Comparison of ENCODE assay signal across 22 cellular contexts in the genomic region with DNA sequence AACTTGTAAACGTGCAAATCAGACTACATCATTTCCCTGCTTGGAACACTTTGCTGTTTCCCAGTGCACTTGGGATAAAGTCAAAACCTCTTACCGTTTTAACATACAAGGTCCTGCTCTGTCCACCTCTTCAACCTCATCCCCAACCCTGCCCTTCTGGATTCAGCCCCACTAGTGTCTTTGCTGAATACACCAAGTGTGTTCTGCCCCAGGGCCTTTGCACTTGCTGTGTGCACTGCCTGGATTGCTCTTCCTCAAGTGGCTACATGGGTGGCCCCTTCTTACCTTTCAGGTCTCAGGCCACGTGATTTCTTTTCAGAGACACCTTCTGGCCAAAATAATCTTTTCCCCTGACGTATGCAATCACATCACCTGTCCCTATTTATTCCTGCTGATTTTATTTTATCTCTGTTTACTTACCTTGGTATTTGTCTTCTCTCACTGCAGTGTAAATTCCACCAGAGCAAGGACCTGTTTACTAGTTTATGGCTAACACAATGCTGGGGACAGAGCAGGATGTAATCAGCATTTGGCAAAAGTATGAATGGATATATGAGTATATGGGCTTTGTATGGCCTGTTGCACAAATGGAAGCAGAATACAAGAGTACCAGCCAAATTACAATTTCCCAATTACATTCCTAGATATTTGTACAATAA.
DNase-seq lines count a peak whose midpoint lies in the region; ATAC-seq and TF ChIP-seq lines count a peak whose summit lies in the region.
"Had no signal": no experiment of that assay in that cellular context is flagged by ENCODE, and none has a peak within 500 bp of the region (broad histone marks: within the 10 kb centered on the region; RNA-seq: fewer than 3 reads in every experiment).

No MANE protein-coding gene starts in this region.

- H3K27ac Mint-ChIP-seq in WTC11 (no peak overlapping the region), nephron (peak overlapping the region in 2 of 3 experiments; percentile 9 to 23)
- H3K27ac Mint-ChIP-seq: CD4-positive, CD25-positive, alpha-beta regulatory T cell; CD8-positive, alpha-beta T cell; GM23338; H9; HFFc6 had no signal

- H3K27ac ChIP-seq in left ventricle myocardium inferior (replicated peaks), result no peak overlapping the region
- no peak overlapping the region for H3K27ac ChIP-seq in HEK293 (ENCODE audit: extremely low read depth, low read depth, low read length)
- H3K27ac ChIP-seq in SJCRH30, result no peak overlapping the region
- H3K27ac ChIP-seq: A549 had no signal

- POLR2A ChIA-PET in HEK293 (lab: Yijun Ruan, JAX) (no interaction called here), WTC11 (lab: Charles Lee) (no interaction called here)

- no peak for TF ChIP-seq CTCF in left ventricle myocardium inferior (IDR thresholded peaks at IDR 0.05; ENCODE audit: borderline replicate concordance)
- no peak for TF ChIP-seq CTCF in HEK293 (tag by site-specific recombination; IDR thresholded peaks at IDR 0.05)
- no peak for TF ChIP-seq CTCF in WTC11 (IDR thresholded peaks at IDR 0.05)
- no peak for TF ChIP-seq CTCF in nephron (IDR thresholded peaks at IDR 0.05; ENCODE audit: unreplicated experiment in 3 of 3)

- no peak for ATAC-seq in WTC11
- ATAC-seq: A549; CD8-positive, alpha-beta T cell; GM23338; HCT116 had no signal

- no peaks in the 10 kb centered on the region for H3K27me3 ChIP-seq in left ventricle myocardium inferior (ENCODE audit: low read depth)
- no peaks in the 10 kb centered on the region for H3K27me3 ChIP-seq in SJCRH30

- H3K27me3 Mint-ChIP-seq in WTC11 (ENCODE audit: low read depth), result no peaks in the 10 kb centered on the region
- H3K27me3 Mint-ChIP-seq in nephron (ENCODE audit: low read depth), result peaks cover 32% of the 10 kb centered on the region

- no peaks in the 10 kb centered on the region for H3K9me3 ChIP-seq in left ventricle myocardium inferior (replicated peaks)
- no peaks in the 10 kb centered on the region for H3K9me3 ChIP-seq in HEK293 (ENCODE audit: control insufficient read depth, insufficient read depth, low read depth, low read length)
- H3K9me3 ChIP-seq in SJCRH30 (replicated peaks), result no peaks in the 10 kb centered on the region
- H3K9me3 ChIP-seq: A549, Caco-2 had no signal

- DNase-seq in cardiac septum (ENCODE audit: low spot score) (peak; percentile 24), left ventricle myocardium inferior (no peak), WTC11 (ENCODE audit: low spot score) (no peak), DMS79 treated with DMSO at 0.1 percent for 48 hours (lab: John Stamatoyannopoulos, UW) (no peak), NCI-H1105 treated with DMSO at 0.1 percent for 48 hours (lab: John Stamatoyannopoulos, UW) (no peak), SJCRH30 (no peak)
- DNase-seq: 8988T; ACHN; C1 segment of cervical spinal cord; Caco-2; CD4-positive, CD25-positive, alpha-beta regulatory T cell; CD8-positive, alpha-beta T cell; DMS153; EL; GF-D8; H9; HFFc6 had no signal

- no peaks in the 10 kb centered on the region for H3K36me3 ChIP-seq in left ventricle myocardium inferior
- H3K36me3 ChIP-seq in HEK293 (ENCODE audit: control insufficient read depth in 2 of 2, insufficient read depth in 1 of 2, low read length in 2 of 2), result no peaks in the 10 kb centered on the region
- H3K36me3 ChIP-seq in SJCRH30, result no peaks in the 10 kb centered on the region

- H3K4me1 ChIP-seq in left ventricle myocardium inferior (peaks cover 10% of the 10 kb centered on the region), HEK293 (ENCODE audit: control insufficient read depth, insufficient read depth, low read length) (peaks cover 19% of the 10 kb centered on the region), SJCRH30 (no peaks in the 10 kb centered on the region)
- H3K4me1 ChIP-seq: A549, Caco-2 had no signal

- H3K9me3 Mint-ChIP-seq in WTC11, result peaks cover 8% of the 10 kb centered on the region; the same call in 1 of the 2 replicates
- H3K9me3 Mint-ChIP-seq in nephron, result peaks cover 2% of the 10 kb centered on the region
- H3K9me3 Mint-ChIP-seq: CD8-positive, alpha-beta T cell; GM23338; H9 had no signal

- peaks cover under 1% of the 10 kb centered on the region for H3K4me1 Mint-ChIP-seq in WTC11
- peaks cover 46% of the 10 kb centered on the region for H3K4me1 Mint-ChIP-seq in nephron
- H3K4me1 Mint-ChIP-seq: CD4-positive, CD25-positive, alpha-beta regulatory T cell; GM23338 had no signal

- H3K36me3 Mint-ChIP-seq in WTC11 (no peaks in the 10 kb centered on the region), nephron (ENCODE audit: low read depth) (no peaks in the 10 kb centered on the region)
- H3K36me3 Mint-ChIP-seq: CD4-positive, CD25-positive, alpha-beta regulatory T cell; CD8-positive, alpha-beta T cell had no signal

- no peak overlapping the region for H3K4me3 Mint-ChIP-seq in WTC11
- no peak overlapping the region for H3K4me3 Mint-ChIP-seq in nephron
- H3K4me3 Mint-ChIP-seq: CD4-positive, CD25-positive, alpha-beta regulatory T cell; CD8-positive, alpha-beta T cell; GM23338; H9; HFFc6 had no signal

- CTCF ChIA-PET in HEK293 (lab: Yijun Ruan, JAX) (no interaction called here), WTC11 (lab: Charles Lee) (no interaction called here)

- H3K4me3 ChIP-seq in left ventricle myocardium inferior (no peak overlapping the region), HEK293 (ENCODE audit: low read depth, low read length) (no peak overlapping the region), SJCRH30 (no peak overlapping the region)
- H3K4me3 ChIP-seq: A549, GM23338 had no signal

- intact Hi-C loops in cardiac septum (cut with DNase I) (no loop called here), left ventricle myocardium inferior (cut with micrococcal nuclease) (no loop called here)

TF ChIP-seq in HEK293, 187 proteins besides CTCF, POLR2A, EP300 and RAD21:
- TF ChIP-seq ZNF623 (tag by site-specific recombination; IDR thresholded peaks at IDR 0.05) (peak; percentile 97), ZNF302 (tag by site-specific recombination; IDR thresholded peaks at IDR 0.05; ENCODE audit: low read depth) (no peak), ZNF561 (tag by site-specific recombination; IDR thresholded peaks at IDR 0.05; ENCODE audit: borderline replicate concordance) (no peak), YY1 (tag by site-specific recombination; IDR thresholded peaks at IDR 0.05) (no peak), ZSCAN30 (tag by site-specific recombination; IDR thresholded peaks at IDR 0.05) (0 out of 2 replicates have a peak, but pooled peaks have one; percentile 21), EGR2 (tag by site-specific recombination; IDR thresholded peaks at IDR 0.05; ENCODE audit: low read depth) (no peak)

TF ChIP-seq in WTC11, 78 proteins besides CTCF, POLR2A, EP300 and RAD21:
- no peak for TF ChIP-seq ZNF263 (CRISPR knock-in tag; IDR thresholded peaks at IDR 0.05; ENCODE audit: low read depth)
- TF ChIP-seq GTF2I (CRISPR knock-in tag; conservative IDR thresholded peaks at IDR 0.05), result peak; percentile 76
TF ChIP-seq in WTC11: peak in this region for 1.
